ENCODE assay signal across 22 cellular contexts in the genomic region with DNA sequence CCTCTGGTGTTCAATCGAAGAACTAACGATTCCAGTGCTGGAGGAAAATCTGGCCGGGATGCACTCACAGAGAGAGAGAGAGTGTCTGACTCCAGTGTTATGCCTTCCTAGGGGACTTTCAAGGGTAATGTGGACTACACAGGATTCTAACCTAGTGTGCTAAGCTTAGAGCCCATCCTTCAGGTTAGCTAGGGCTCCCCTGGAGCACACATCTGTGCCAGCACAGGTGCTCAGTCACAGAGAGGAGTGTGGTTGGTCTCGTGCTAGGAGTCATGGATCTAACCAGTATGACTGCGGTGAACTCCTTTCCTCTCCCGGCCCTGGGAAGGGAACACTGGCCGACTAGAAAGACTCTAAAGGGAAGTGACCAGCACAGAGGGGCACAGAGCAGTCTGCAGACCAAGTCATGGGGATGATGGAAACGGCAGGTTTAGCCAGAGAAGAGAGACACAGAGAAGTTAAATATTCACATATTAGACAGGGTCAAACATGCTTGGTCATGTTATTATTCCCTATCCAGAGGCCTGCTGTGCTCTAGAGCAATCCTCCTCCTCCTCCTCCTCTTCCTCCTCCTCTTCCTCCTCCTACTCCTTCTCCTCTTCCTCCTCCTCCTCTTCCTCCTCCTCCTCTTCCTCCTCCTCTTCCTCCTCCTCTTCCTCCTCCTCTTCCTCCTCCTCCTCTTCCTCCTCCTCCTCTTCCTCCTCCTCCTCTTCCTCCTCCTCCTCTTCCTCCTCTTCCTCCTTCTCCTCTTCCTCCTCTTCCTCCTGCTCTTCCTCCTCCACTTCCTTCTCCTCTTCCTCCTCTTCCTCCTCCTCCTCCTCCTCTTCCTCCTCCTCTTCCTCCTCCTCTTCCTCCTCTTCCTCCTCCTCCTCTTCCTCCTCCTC.
A peak's percentile ranks its signal among the peaks of the same experiment; 100 is the strongest.
DNase-seq lines count a peak whose midpoint lies in the region; ATAC-seq and TF ChIP-seq lines count a peak whose summit lies in the region.
"Had no signal": no experiment of that assay in that cellular context is flagged by ENCODE, and none has a peak within 500 bp of the region (broad histone marks: within the 10 kb centered on the region; RNA-seq: fewer than 3 reads in every experiment).

No MANE protein-coding gene starts in this region.

- RAD21 ChIA-PET in HCT116 (lab: Charles Lee; ENCODE audit: low non-redundant PET in 1 of 2, low total read pairs in 2 of 2, uncharacterized antibody in 2 of 2, unreplicated experiment in 2 of 2): no interaction called here

- TF ChIP-seq POLR2A in HCT116 (IDR thresholded peaks at IDR 0.05; ENCODE audit: borderline replicate concordance, extremely low read depth, insufficient read depth, insufficient read length): no peak

- no peaks in the 10 kb centered on the region for H3K36me3 ChIP-seq in HCT116 (ENCODE audit: control insufficient read depth in 1 of 2, insufficient read depth in 2 of 2, low read length in 2 of 2)
- H3K36me3 ChIP-seq: BE2C, MG63 had no signal

- no peaks in the 10 kb centered on the region for H3K27me3 ChIP-seq in HCT116 (ENCODE audit: insufficient read depth, low read length)
- H3K27me3 ChIP-seq: BE2C, MG63 had no signal

- POLR2A ChIA-PET in HCT116 (lab: Charles Lee): no interaction called here

- no TSS peak for BruUV-seq in HCT116 (replicated peaks; lab: Mats Ljungman, UMichigan)

- H3K79me2 ChIP-seq in HCT116 (ENCODE audit: insufficient read depth, low read length): no peaks in the 10 kb centered on the region

- intact Hi-C loops in HCT116 (cut with micrococcal nuclease): no loop called here
- intact Hi-C loops in posterior vena cava (cut with DNase I): no loop called here

- no peaks in the 10 kb centered on the region for H3K9me3 ChIP-seq in HCT116 (ENCODE audit: control insufficient read depth in 1 of 2, insufficient read depth in 1 of 2, low read depth in 1 of 2, low read length in 2 of 2)
- H3K9me3 ChIP-seq: BE2C, MG63 had no signal

- no peak for TF ChIP-seq RAD21 in HCT116 (IDR thresholded peaks at IDR 0.05; ENCODE audit: low read depth)

- CTCF ChIA-PET in HCT116 (lab: Charles Lee): no interaction called here

- H3K9ac ChIP-seq in HCT116 (ENCODE audit: low read length): no peak overlapping the region

- no peak overlapping the region for H3K4me3 ChIP-seq in HCT116 (replicated peaks in 1 of 2; ENCODE audit: low read depth in 1 of 2, low read length in 2 of 2)
- H3K4me3 ChIP-seq in coronary artery: no peak overlapping the region
- H3K4me3 ChIP-seq: GM12878, GM23338, MG63 had no signal

- ATAC-seq in HCT116: peak; percentile 32; the same call in 1 of the 2 replicates
- ATAC-seq: GM12878, GM23338 had no signal

- DNase-seq in DMS53 (lab: John Stamatoyannopoulos, UW) (peak; percentile 12), DMS53 treated with DMSO at 0.1 percent for 48 hours (lab: John Stamatoyannopoulos, UW; ENCODE audit: unreplicated experiment) (no peak), HCT116 (ENCODE audit: low read depth, low spot score) (no peak), coronary artery (ENCODE audit: low spot score) (peak; percentile 38), posterior vena cava (ENCODE audit: low spot score) (peak; percentile 31), COLO829 (ENCODE audit: low spot score) (no peak), hepatic stellate cell (ENCODE audit: low spot score) (no peak)
- no peak for DNase-seq in effector CD4-positive, alpha-beta T cell
- DNase-seq: 8988T; BE2C; Calu3; CD4-positive, alpha-beta T cell; DND-41; GDM1; HFFc6; Karpas-422; MG63; NCI-H1092; NCI-H1694 treated with DMSO at 0.1 percent for 48 hours; NCI-H69 had no signal

- H4K20me1 ChIP-seq in HCT116 (ENCODE audit: insufficient read depth): no peaks in the 10 kb centered on the region

- H3K9me2 ChIP-seq in HCT116 (ENCODE audit: insufficient read depth): no peaks in the 10 kb centered on the region

- H3K27ac ChIP-seq in HCT116 (ENCODE audit: low read depth, low read length) (no peak overlapping the region), coronary artery (no peak overlapping the region)

- no peak overlapping the region for H3K4me2 ChIP-seq in HCT116 (ENCODE audit: low read length)
- H3K4me2 ChIP-seq: GM23338 had no signal

- H3K4me1 ChIP-seq in HCT116 (ENCODE audit: control insufficient read depth in 1 of 2, insufficient read depth in 2 of 2, low read length in 2 of 2): peaks cover 0 to 11% of the 10 kb centered on the region in 2 experiments; a peak in 1 of 4 replicates

- no peak for TF ChIP-seq CTCF in HCT116 (IDR thresholded peaks at IDR 0.05 in 2 of 3, conservative IDR thresholded peaks at IDR 0.05 in 1 of 3; ENCODE audit: borderline replicate concordance in 1 of 3, insufficient read depth in 1 of 3, low read depth in 2 of 3, low read length in 2 of 3)
- TF ChIP-seq CTCF in coronary artery (IDR thresholded peaks at IDR 0.05): no peak

- H2AFZ ChIP-seq in HCT116 (ENCODE audit: low read depth, low read length, poor library complexity, severe bottlenecking): no peak overlapping the region
- H2AFZ ChIP-seq: GM23338 had no signal

TF ChIP-seq in HCT116, 20 proteins besides CTCF, POLR2A, EP300 and RAD21:
- TF ChIP-seq SIN3A (IDR thresholded peaks at IDR 0.05; ENCODE audit: low read depth): no peak

Comparison
In these comparisons a context has a peak if more than half of its experiments do, and no peak if none do; other contexts are left out.
1. DNase-seq: peak in DMS53 (single experiment), coronary artery (single experiment) and posterior vena cava (single experiment); none in DMS53 treated with DMSO at 0.1 percent for 48 hours (single experiment), HCT116 (single experiment), COLO829 (single experiment), hepatic stellate cell (single experiment) and effector CD4-positive, alpha-beta T cell (single experiment).